1 cellular context compared by ENCODE assay signal in genomic region chr14:102500190-102500661, GRCh38.
TF ChIP-seq lines count a peak whose summit lies in the region.

No MANE protein-coding gene starts in this region.

TF ChIP-seq in H1, 55 proteins besides CTCF, POLR2A, EP300 and RAD21:
- no peak for TF ChIP-seq CHD7 (IDR thresholded peaks at IDR 0.05; ENCODE audit: insufficient replicate concordance, low read length)
- no peak for TF ChIP-seq KDM5A (IDR thresholded peaks at IDR 0.05; ENCODE audit: low read length)
- no peak for TF ChIP-seq NRF1 (IDR thresholded peaks at IDR 0.05; ENCODE audit: low read depth, low read length)
- no peak for TF ChIP-seq KDM4A (IDR thresholded peaks at IDR 0.05; ENCODE audit: low read depth, low read length, severe bottlenecking)
